ENCODE assay signal across 8 cellular contexts in the genomic region with DNA sequence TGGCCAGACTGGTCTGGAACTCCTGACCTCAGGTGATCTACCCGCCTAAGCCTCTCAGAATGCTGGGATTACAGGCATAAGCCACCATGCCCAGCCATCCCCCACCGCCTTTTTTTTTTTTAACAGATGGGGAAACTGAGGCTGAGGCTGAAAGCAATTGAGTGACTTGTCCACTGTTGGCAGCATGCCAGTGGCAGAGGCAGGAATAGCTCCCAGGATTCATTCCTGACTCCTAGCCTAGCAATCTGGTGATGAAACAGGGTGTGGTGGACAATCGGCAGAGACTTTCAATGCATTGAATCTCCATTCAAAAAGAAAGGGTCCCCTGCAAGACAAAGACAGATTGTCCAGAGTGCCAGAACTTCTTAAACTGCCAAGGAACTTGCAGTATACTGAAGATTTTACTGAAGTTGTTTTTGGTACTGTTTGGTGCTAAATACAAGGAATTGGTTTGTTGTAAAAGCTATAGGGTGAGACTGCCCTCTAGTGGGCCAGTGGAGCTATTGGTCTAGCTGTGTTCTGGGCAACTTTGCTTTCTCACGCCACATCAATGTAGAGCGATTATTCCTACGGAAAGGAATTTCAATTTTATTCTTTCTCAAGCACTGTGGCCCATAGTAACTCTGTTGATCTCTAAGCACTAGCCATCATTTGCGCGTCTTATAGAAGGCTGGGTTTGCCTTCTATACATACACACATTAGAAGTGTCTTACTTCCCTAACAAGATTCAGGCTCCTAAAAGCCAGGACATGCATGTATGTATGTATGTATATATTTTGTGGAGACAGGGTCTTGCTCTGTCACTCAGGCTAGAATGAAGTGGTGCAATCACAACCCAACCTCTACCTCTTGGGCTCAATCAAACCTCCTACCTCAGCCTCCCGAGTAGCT. TPM values are rescaled to one million over a fixed set of nuclear protein-coding genes. Genes with fewer than 3 reads are reported as not detected.
DNase-seq lines count a peak whose midpoint lies in the region; ATAC-seq, FAIRE-seq and TF ChIP-seq lines count a peak whose summit lies in the region.

No MANE protein-coding gene starts in this region.

- ATAC-seq in HG03175 (IDR thresholded peaks at IDR 0.05; ENCODE audit: unreplicated experiment) = no peak

- no peak overlapping the region for H3K4ac ChIP-seq in mesenchymal stem cell (ENCODE audit: low read depth in 1 of 2, low read length in 2 of 2)

- H2BK120ac ChIP-seq in mesenchymal stem cell (ENCODE audit: low read depth, low read length) = no peak overlapping the region

- peaks cover 26% of the 10 kb centered on the region for H3K79me1 ChIP-seq in mesenchymal stem cell (replicated peaks; ENCODE audit: low read length, poor library complexity, severe bottlenecking)

- no peak overlapping the region for H2BK5ac ChIP-seq in mesenchymal stem cell (ENCODE audit: low read depth, low read length, poor library complexity, severe bottlenecking)

- DNase-seq in AG20443 (ENCODE audit: low spot score) (peak; percentile 75), H54 (ENCODE audit: insufficient read length, low spot score) (peak; percentile 23), NCI-H69 (lab: John Stamatoyannopoulos, UW) (peak; percentile 78), mesenchymal stem cell (peak; percentile 89)
- peak; percentile 65 for DNase-seq in activated CD4-positive, alpha-beta memory T cell treated with anti-CD3 and anti-CD28 coated beads for 36 hours
- DNase-seq in effector CD8-positive, alpha-beta T cell (lab: John Stamatoyannopoulos, UW) = peak; percentile 28
- DNase-seq in stimulated activated CD8-positive, alpha-beta memory T cell treated with anti-CD3 and anti-CD28 coated beads, Interleukin-15, amount 100 ng/mL, for 48 hours (ENCODE audit: low read depth in 2 of 2) = peak; percentile 19 to 25

- no peak overlapping the region for H2BK15ac ChIP-seq in mesenchymal stem cell (ENCODE audit: low read depth, poor library complexity, severe bottlenecking)

- TF ChIP-seq POLR2A in H54 (IDR thresholded peaks at IDR 0.05; ENCODE audit: low read depth, low read length) = no peak

- H3K4me3 ChIP-seq in mesenchymal stem cell (ENCODE audit: insufficient read depth in 1 of 2, low read depth in 1 of 2, low read length in 2 of 2) = no peak overlapping the region

- no peak overlapping the region for H4K8ac ChIP-seq in mesenchymal stem cell (ENCODE audit: low read length)

- no peak overlapping the region for H2BK12ac ChIP-seq in mesenchymal stem cell (ENCODE audit: low read length in 2 of 2)

- no peaks in the 10 kb centered on the region for H3K4me1 Mint-ChIP-seq in activated CD4-positive, alpha-beta memory T cell treated with anti-CD3 and anti-CD28 coated beads for 36 hours (ENCODE audit: low read depth)

- no peak overlapping the region for H3K14ac ChIP-seq in mesenchymal stem cell (ENCODE audit: low read length in 2 of 2)

- H3K27ac ChIP-seq in mesenchymal stem cell (ENCODE audit: low read length, poor library complexity, severe bottlenecking) = no peak overlapping the region

- H2AFZ ChIP-seq in mesenchymal stem cell (ENCODE audit: low read depth, low read length) = no peak overlapping the region

- H3K36me3 ChIP-seq in mesenchymal stem cell (ENCODE audit: control insufficient read depth in 1 of 2, insufficient read depth in 2 of 2, low read depth in 1 of 2, low read length in 2 of 2) = peaks cover under 1 to 3% of the 10 kb centered on the region in 2 experiments

- intact Hi-C loops in activated CD4-positive, alpha-beta memory T cell treated with anti-CD3 and anti-CD28 coated beads for 36 hours (cut with micrococcal nuclease) = loop anchor here (1.0 kb wide), 2 partner anchors 185 to 440 kb away; no protein-coding TSS in a partner anchor

- no peaks in the 10 kb centered on the region for H3K27me3 ChIP-seq in mesenchymal stem cell (ENCODE audit: control insufficient read depth in 1 of 2, insufficient read depth in 1 of 2, low read length in 2 of 2)

- no peaks in the 10 kb centered on the region for H3K36me3 Mint-ChIP-seq in activated CD4-positive, alpha-beta memory T cell treated with anti-CD3 and anti-CD28 coated beads for 36 hours

- POLR2A ChIA-PET in activated CD4-positive, alpha-beta memory T cell treated with anti-CD3 and anti-CD28 coated beads for 36 hours (lab: Charles Lee) = interaction anchor here (1.4 kb wide), 1 partner anchor 185 kb away, joined by 8 read pairs; no protein-coding TSS in a partner anchor

- H3K23ac ChIP-seq in mesenchymal stem cell (ENCODE audit: low read length in 2 of 2) = no peak overlapping the region

- H4K91ac ChIP-seq in mesenchymal stem cell (ENCODE audit: low read length) = no peak overlapping the region

- H3K27ac Mint-ChIP-seq in activated CD4-positive, alpha-beta memory T cell treated with anti-CD3 and anti-CD28 coated beads for 36 hours = no peak overlapping the region

- no peaks in the 10 kb centered on the region for H3K9me3 ChIP-seq in mesenchymal stem cell (ENCODE audit: control insufficient read depth, low read length)

- peaks cover 18% of the 10 kb centered on the region for H3K4me1 ChIP-seq in mesenchymal stem cell (ENCODE audit: control insufficient read depth, insufficient read depth, low read depth, low read length)

- no peaks in the 10 kb centered on the region for H3K9me3 Mint-ChIP-seq in activated CD4-positive, alpha-beta memory T cell treated with anti-CD3 and anti-CD28 coated beads for 36 hours

- 36% methylated on average over 7 of the region's 9 CpGs for WGBS in mesenchymal stem cell

- no peak overlapping the region for H3K4me3 Mint-ChIP-seq in activated CD4-positive, alpha-beta memory T cell treated with anti-CD3 and anti-CD28 coated beads for 36 hours

- H3K9ac ChIP-seq in mesenchymal stem cell (ENCODE audit: low read length) = peak overlapping the region; percentile 81

- H3K18ac ChIP-seq in mesenchymal stem cell (ENCODE audit: low read depth in 1 of 2, low read length in 2 of 2) = no peak overlapping the region

- H2AK5ac ChIP-seq in mesenchymal stem cell (ENCODE audit: low read length, severe bottlenecking) = no peak overlapping the region

- peaks cover 1% of the 10 kb centered on the region for H3K27me3 Mint-ChIP-seq in activated CD4-positive, alpha-beta memory T cell treated with anti-CD3 and anti-CD28 coated beads for 36 hours

- H3K4me2 ChIP-seq in mesenchymal stem cell (ENCODE audit: low read length, poor library complexity, severe bottlenecking) = no peak overlapping the region

- FAIRE-seq in H54 (lab: Jason Lieb, UNC) = peak; percentile 78

- CTCF ChIA-PET in activated CD4-positive, alpha-beta memory T cell treated with anti-CD3 and anti-CD28 coated beads for 36 hours (lab: Charles Lee) = interaction anchor here (0.6 to 10.6 kb wide), 45 partner anchors 11 to 1020 kb away, joined by 3 to 173 read pairs (median 5); partner anchors contain the start of gene ZNRF3

RNA-seq across cellular contexts. Expression of gene C22orf31, which starts 21.0 kb away (rescaled TPM):
- total RNA-seq in activated CD4-positive, alpha-beta memory T cell treated with anti-CD3 and anti-CD28 coated beads for 36 hours = not detected
- polyA plus RNA-seq in mesenchymal stem cell (2013, experiment 1 of 2) = 0.19 TPM
- 0.07 TPM for polyA plus RNA-seq in mesenchymal stem cell (2013, experiment 2 of 2)

RNA-seq across cellular contexts. Expression of gene KREMEN1, which starts 32.2 kb away (rescaled TPM):
- under 1 TPM; 0.17 to 0.31 TPM for total RNA-seq in activated CD4-positive, alpha-beta memory T cell treated with anti-CD3 and anti-CD28 coated beads for 36 hours
- polyA plus RNA-seq in mesenchymal stem cell (2013, experiment 1 of 2) = 32.9 TPM
- 33.1 TPM for polyA plus RNA-seq in mesenchymal stem cell (2013, experiment 2 of 2)

Comparison
In these comparisons a context has a peak if more than half of its experiments do, and no peak if none do; other contexts are left out.
1. DNase-seq: peak in every context shown above with its lines; median percentile 89 in mesenchymal stem cell; 78 in NCI-H69; 75 in AG20443; 65 in activated CD4-positive, alpha-beta memory T cell treated with anti-CD3 and anti-CD28 coated beads for 36 hours; 28 in effector CD8-positive, alpha-beta T cell; 23 in H54; 22 in stimulated activated CD8-positive, alpha-beta memory T cell treated with anti-CD3 and anti-CD28 coated beads, Interleukin-15, amount 100 ng/mL, for 48 hours.